ENCODE assay signal across 8 cellular contexts in genomic region chr12:41277019-41277770, GRCh38.
DNase-seq lines count a peak whose midpoint lies in the region; ATAC-seq, FAIRE-seq and TF ChIP-seq lines count a peak whose summit lies in the region.

No MANE protein-coding gene starts in this region.

- H3K27me3 Mint-ChIP-seq in activated naive CD4-positive, alpha-beta T cell treated with anti-CD3 and anti-CD28 coated beads, Interleukin-2, amount 10 ng/mL, durations not matched to agents 7 days and 5 days: no peaks in the 10 kb centered on the region

- no peaks in the 10 kb centered on the region for H3K36me3 Mint-ChIP-seq in activated naive CD4-positive, alpha-beta T cell treated with anti-CD3 and anti-CD28 coated beads, Interleukin-2, amount 10 ng/mL, durations not matched to agents 7 days and 5 days

- intact Hi-C loops in lower lobe of right lung (cut with DNase I): loop anchor here (5.0 kb wide), 1 partner anchor 745 kb away; no protein-coding TSS in a partner anchor

- peak; percentile 85 for FAIRE-seq in bronchial epithelial cell (lab: Jason Lieb, UNC)

- DNase-seq in activated naive CD4-positive, alpha-beta T cell treated with anti-CD3 and anti-CD28 coated beads, Interleukin-2, amount 10 ng/mL, durations not matched to agents 7 days and 5 days: peak; percentile 28
- DNase-seq in activated naive CD4-positive, alpha-beta T cell treated with anti-CD3 and anti-CD28 coated beads, Interleukin-2, amount 50 U/mL, for 16 hours: no peak
- DNase-seq in NCI-H524 treated with DMSO at 0.1 percent for 48 hours (lab: John Stamatoyannopoulos, UW) (peak; percentile 14), bronchial epithelial cell (ENCODE audit: low read depth) (peak; percentile 33), lower lobe of right lung (no peak), ecto neural progenitor cell (ENCODE audit: low spot score) (no peak)

- H3K27me3 ChIP-seq in bronchial epithelial cell (ENCODE audit: control insufficient read depth, insufficient read depth, low read length) (no peaks in the 10 kb centered on the region), lower lobe of right lung (ENCODE audit: low read depth) (no peaks in the 10 kb centered on the region)

- no peaks in the 10 kb centered on the region for H3K9me3 Mint-ChIP-seq in activated naive CD4-positive, alpha-beta T cell treated with anti-CD3 and anti-CD28 coated beads, Interleukin-2, amount 10 ng/mL, durations not matched to agents 7 days and 5 days

- ATAC-seq in HG02678 (IDR thresholded peaks at IDR 0.05; ENCODE audit: unreplicated experiment): peak; percentile 57
- peak in 1 of 2 donors; percentile 51 for ATAC-seq in lower lobe of right lung
- no peak for ATAC-seq in HG02981 (IDR thresholded peaks at IDR 0.05; ENCODE audit: unreplicated experiment)

- no peak overlapping the region for H3K27ac ChIP-seq in lower lobe of right lung

- no peaks in the 10 kb centered on the region for H3K4me1 ChIP-seq in lower lobe of right lung

- no peaks in the 10 kb centered on the region for H3K4me1 Mint-ChIP-seq in activated naive CD4-positive, alpha-beta T cell treated with anti-CD3 and anti-CD28 coated beads, Interleukin-2, amount 10 ng/mL, durations not matched to agents 7 days and 5 days

- CTCF ChIA-PET in activated naive CD4-positive, alpha-beta T cell treated with anti-CD3 and anti-CD28 coated beads, Interleukin-2, amount 10 ng/mL, durations not matched to agents 7 days and 5 days (lab: Charles Lee): interaction anchor here (0.5 to 3.0 kb wide), 6 partner anchors 10 to 747 kb away, joined by 3 to 19 read pairs (median 3); no protein-coding TSS in a partner anchor

- peak; percentile 64 for TF ChIP-seq CTCF in bronchial epithelial cell (IDR thresholded peaks at IDR 0.05; ENCODE audit: insufficient read depth, low read length, severe bottlenecking)
- TF ChIP-seq CTCF in lower lobe of right lung (IDR thresholded peaks at IDR 0.05): peak; percentile 64

- H3K36me3 ChIP-seq in bronchial epithelial cell (ENCODE audit: control insufficient read depth, insufficient read depth, low read length): no peaks in the 10 kb centered on the region
- H3K36me3 ChIP-seq in lower lobe of right lung: no peaks in the 10 kb centered on the region

- H3K4me3 ChIP-seq in bronchial epithelial cell (ENCODE audit: low read depth, low read length): no peak overlapping the region
- no peak overlapping the region for H3K4me3 ChIP-seq in lower lobe of right lung

- no peak overlapping the region for H3K27ac Mint-ChIP-seq in activated naive CD4-positive, alpha-beta T cell treated with anti-CD3 and anti-CD28 coated beads, Interleukin-2, amount 10 ng/mL, durations not matched to agents 7 days and 5 days

- no peaks in the 10 kb centered on the region for H3K9me3 ChIP-seq in lower lobe of right lung

- no peak overlapping the region for H3K4me3 Mint-ChIP-seq in activated naive CD4-positive, alpha-beta T cell treated with anti-CD3 and anti-CD28 coated beads, Interleukin-2, amount 10 ng/mL, durations not matched to agents 7 days and 5 days

Comparison
In these comparisons a context has a peak if more than half of its experiments do, and no peak if none do; other contexts are left out.
1. DNase-seq: peak in activated naive CD4-positive, alpha-beta T cell treated with anti-CD3 and anti-CD28 coated beads, Interleukin-2, amount 10 ng/mL, durations not matched to agents 7 days and 5 days (single experiment), NCI-H524 treated with DMSO at 0.1 percent for 48 hours (single experiment) and bronchial epithelial cell (single experiment); none in activated naive CD4-positive, alpha-beta T cell treated with anti-CD3 and anti-CD28 coated beads, Interleukin-2, amount 50 U/mL, for 16 hours (single experiment), lower lobe of right lung (single experiment) and ecto neural progenitor cell (single experiment).